In genomic region chr7:139735912-139736595, GRCh38 we compare ENCODE assay signal across 15 cellular contexts. TPM values are rescaled to one million over a fixed set of nuclear protein-coding genes. Genes with fewer than 3 reads are reported as not detected.
A peak's percentile ranks its signal among the peaks of the same experiment; 100 is the strongest.
DNase-seq lines count a peak whose midpoint lies in the region; ATAC-seq, FAIRE-seq and TF ChIP-seq lines count a peak whose summit lies in the region.
"Had no signal": no experiment of that assay in that cellular context is flagged by ENCODE, and none has a peak within 500 bp of the region (broad histone marks: within the 10 kb centered on the region; RNA-seq: fewer than 3 reads in every experiment).

No MANE protein-coding gene starts in this region.

- no peaks in the 10 kb centered on the region for H3K9me3 Mint-ChIP-seq in CD4-positive, alpha-beta T cell
- no peaks in the 10 kb centered on the region for H3K9me3 Mint-ChIP-seq in osteocyte (ENCODE audit: unreplicated experiment)
- H3K9me3 Mint-ChIP-seq: CD4-positive, alpha-beta memory T cell had no signal

- no peak overlapping the region for H2AFZ ChIP-seq in ACC112 (ENCODE audit: low read length, unreplicated experiment)

- no peak for TF ChIP-seq CTCF in CD4-positive, alpha-beta T cell (IDR thresholded peaks at IDR 0.05)
- TF ChIP-seq CTCF in osteocyte (IDR thresholded peaks at IDR 0.05) = no peak

- H3K4me1 ChIP-seq in ACC112 (ENCODE audit: control insufficient read depth, insufficient read depth, low read length, unreplicated experiment) = peaks cover 92% of the 10 kb centered on the region

- H3K27me3 ChIP-seq in ACC112 (ENCODE audit: insufficient read depth, low read length) = no peaks in the 10 kb centered on the region
- H3K27me3 ChIP-seq in CD4-positive, alpha-beta T cell (ENCODE audit: control insufficient read depth, insufficient read depth, low read length) = no peaks in the 10 kb centered on the region

- peaks cover 10% of the 10 kb centered on the region for H3K36me3 ChIP-seq in ACC112 (ENCODE audit: insufficient read depth, low read length)

- peak overlapping the region; percentile 21 for H3K4me3 Mint-ChIP-seq in CD4-positive, alpha-beta T cell
- no peak overlapping the region for H3K4me3 Mint-ChIP-seq in osteocyte (ENCODE audit: unreplicated experiment)

- intact Hi-C loops in CD4-positive, alpha-beta T cell (cut with DNase I, micrococcal nuclease) = loop anchor here in 1 of 2 experiments (5.0 kb wide), 1 partner anchor 89 kb away; no protein-coding TSS in a partner anchor

- peaks cover 88% of the 10 kb centered on the region for H3K79me2 ChIP-seq in ACC112 (ENCODE audit: control insufficient read depth, insufficient read depth, low read length, unreplicated experiment)

- H3K9me3 ChIP-seq in CD4-positive, alpha-beta T cell (ENCODE audit: control insufficient read depth, low read length) = no peaks in the 10 kb centered on the region

- CTCF ChIA-PET in CD4-positive, alpha-beta T cell (lab: Charles Lee) = no interaction called here

- no peak overlapping the region for H3K4me3 ChIP-seq in ACC112 (ENCODE audit: low read depth, low read length)
- H3K4me3 ChIP-seq: K562 had no signal

- peak overlapping the region; percentile 91 for H3K27ac Mint-ChIP-seq in CD4-positive, alpha-beta T cell
- peak overlapping the region; percentile 83 for H3K27ac Mint-ChIP-seq in osteocyte (ENCODE audit: unreplicated experiment)

- H3K27ac ChIP-seq in ACC112 (ENCODE audit: low read depth, low read length) = peak overlapping the region; percentile 100
- H3K27ac ChIP-seq in CD4-positive, alpha-beta T cell (ENCODE audit: low read depth, low read length) = no peak overlapping the region
- H3K27ac ChIP-seq in caudate nucleus (ENCODE audit: low read depth, low read length) = peak overlapping the region; percentile 29

- ATAC-seq in CD4-positive, alpha-beta T cell (ENCODE audit: poor library complexity) = no peak
- ATAC-seq in GM18519 (IDR thresholded peaks at IDR 0.05; ENCODE audit: low FRiP score, unreplicated experiment) (no peak), HG03135 (IDR thresholded peaks at IDR 0.05; ENCODE audit: unreplicated experiment) (no peak)
- ATAC-seq: activated CD4-positive, CD25-positive, alpha-beta regulatory T cell treated with anti-CD3 and anti-CD28 coated beads, Interleukin-2, amount 50 U/mL, for 24 hours; K562 had no signal

- H3K36me3 Mint-ChIP-seq in CD4-positive, alpha-beta T cell (ENCODE audit: low read depth) = peaks cover 11% of the 10 kb centered on the region
- peaks cover 6% of the 10 kb centered on the region for H3K36me3 Mint-ChIP-seq in osteocyte (ENCODE audit: unreplicated experiment)

- H3K4me1 Mint-ChIP-seq in CD4-positive, alpha-beta T cell (ENCODE audit: low read depth) = peaks cover 81% of the 10 kb centered on the region
- H3K4me1 Mint-ChIP-seq in osteocyte (ENCODE audit: unreplicated experiment) = peaks cover 92% of the 10 kb centered on the region

- POLR2A ChIA-PET in CD4-positive, alpha-beta T cell (lab: Charles Lee) = interaction anchor here (2.7 kb wide), 1 partner anchor 32 kb away, joined by 21 read pairs; no protein-coding TSS in a partner anchor

- DNase-seq in CD4-positive, alpha-beta T cell = no peak
- DNase-seq in caudate nucleus (lab: John Stamatoyannopoulos, UW) (no peak), osteocyte (ENCODE audit: extremely low spot score, unreplicated experiment) (no peak), middle frontal gyrus (ENCODE audit: extremely low spot score, low spot score) (no peak), HTR-8/SVneo (ENCODE audit: insufficient read length, low spot score) (no peak)
- DNase-seq: activated T-cell treated with anti-CD3 and anti-CD28 coated beads, Interleukin-2, amount 50 U/mL, for 48 hours; CD4-positive, alpha-beta memory T cell; effector CD8-positive, alpha-beta T cell; NCI-H446; SW 1271 had no signal

- no peak for FAIRE-seq in HTR-8/SVneo (lab: Jason Lieb, UNC)
- FAIRE-seq: K562 had no signal

- no peaks in the 10 kb centered on the region for H3K27me3 Mint-ChIP-seq in CD4-positive, alpha-beta T cell
- H3K27me3 Mint-ChIP-seq in osteocyte (ENCODE audit: unreplicated experiment) = no peaks in the 10 kb centered on the region
- H3K27me3 Mint-ChIP-seq: CD4-positive, alpha-beta memory T cell had no signal

RNA-seq across cellular contexts. Expression of gene HIPK2, which starts 41.7 kb away (rescaled TPM):
- 10 to 100 TPM; 36.5 to 37.0 TPM for total RNA-seq in CD4-positive, alpha-beta T cell
- 90.8 and 96.9 TPM in 2 replicates for total RNA-seq in osteocyte
